17 cellular contexts compared by ENCODE assay signal in genomic region chr1:97202481-97202880, GRCh38.
"Had no signal": no experiment of that assay in that cellular context is flagged by ENCODE, and none has a peak within 500 bp of the region (broad histone marks: within the 10 kb centered on the region; RNA-seq: fewer than 3 reads in every experiment).

No MANE protein-coding gene starts in this region.

- H3K27ac ChIP-seq: brain microvascular endothelial cell, esophagus squamous epithelium, heart right ventricle, pancreas, right atrium auricular region, skin epidermis, thyroid gland had no signal

- H3K27ac Mint-ChIP-seq: activated CD4-positive, alpha-beta memory T cell treated with anti-CD3 and anti-CD28 coated beads for 36 hours; activated naive CD4-positive, alpha-beta T cell treated with anti-CD3 and anti-CD28 coated beads, Interleukin-2, amount 50 U/mL, for 72 hours; memory B cell had no signal

- H3K9me3 Mint-ChIP-seq: activated CD4-positive, alpha-beta memory T cell treated with anti-CD3 and anti-CD28 coated beads for 36 hours; activated naive CD4-positive, alpha-beta T cell treated with anti-CD3 and anti-CD28 coated beads, Interleukin-2, amount 50 U/mL, for 72 hours; activated T-cell treated with anti-CD3 and anti-CD28 coated beads, Interleukin-2, amount 50 U/mL, for 4 hours; memory B cell had no signal

- H3K36me3 Mint-ChIP-seq: activated CD4-positive, alpha-beta memory T cell treated with anti-CD3 and anti-CD28 coated beads for 36 hours; activated naive CD4-positive, alpha-beta T cell treated with anti-CD3 and anti-CD28 coated beads, Interleukin-2, amount 50 U/mL, for 72 hours; memory B cell had no signal

- H3K36me3 ChIP-seq: brain microvascular endothelial cell, esophagus squamous epithelium, heart right ventricle, pancreas, right atrium auricular region, thyroid gland had no signal

- H3K4me1 Mint-ChIP-seq: memory B cell had no signal

- H3K27me3 Mint-ChIP-seq: activated CD4-positive, alpha-beta memory T cell treated with anti-CD3 and anti-CD28 coated beads for 36 hours; memory B cell had no signal

- DNase-seq: activated CD4-positive, alpha-beta memory T cell treated with anti-CD3 and anti-CD28 coated beads for 36 hours; activated effector memory CD4-positive, alpha-beta T cell treated with anti-CD3 and anti-CD28 coated beads, Interleukin-2, amount 50 U/mL, for 16 hours; activated T-cell treated with anti-CD3 and anti-CD28 coated beads, Interleukin-2, amount 50 U/mL, for 4 hours; brain microvascular endothelial cell; esophagus squamous epithelium; foreskin fibroblast; heart right ventricle; pancreas; T-helper 9 cell; thyroid gland had no signal

- H3K27me3 ChIP-seq: brain microvascular endothelial cell, esophagus squamous epithelium, heart right ventricle, pancreas, right atrium auricular region, thyroid gland had no signal

- H3K9me3 ChIP-seq: esophagus squamous epithelium, heart right ventricle, pancreas, right atrium auricular region, thyroid gland had no signal

- H3K4me1 ChIP-seq: esophagus squamous epithelium, pancreas, thyroid gland had no signal

- FAIRE-seq: endometrium, islet of Langerhans, pancreas, urothelium cell line had no signal

- H3K4me3 ChIP-seq: esophagus squamous epithelium, heart right ventricle, pancreas, right atrium auricular region, skin epidermis, thyroid gland had no signal

- H3K4me3 Mint-ChIP-seq: activated CD4-positive, alpha-beta memory T cell treated with anti-CD3 and anti-CD28 coated beads for 36 hours; activated T-cell treated with anti-CD3 and anti-CD28 coated beads, Interleukin-2, amount 50 U/mL, for 4 hours; memory B cell had no signal
